Comparison of ENCODE assay signal across 12 cellular contexts in genomic region chr17:43755389-43755875, GRCh38. TPM values are rescaled to one million over a fixed set of nuclear protein-coding genes. Genes with fewer than 3 reads are reported as not detected.
DNase-seq lines count a peak whose midpoint lies in the region; ATAC-seq and TF ChIP-seq lines count a peak whose summit lies in the region.
"Had no signal": no experiment of that assay in that cellular context is flagged by ENCODE, and none has a peak within 500 bp of the region (broad histone marks: within the 10 kb centered on the region; RNA-seq: fewer than 3 reads in every experiment).

No MANE protein-coding gene starts in this region.

- peak; percentile 10 to 14 for DNase-seq in activated T-cell treated with anti-CD3 and anti-CD28 coated beads, Interleukin-2, amount 50 U/mL, for 72 hours
- no peak for DNase-seq in activated T-cell treated with anti-CD3 and anti-CD28 coated beads, Interleukin-2, amount 50 U/mL, for 24 hours
- peak; percentile 27 to 30 for DNase-seq in cardiac fibroblast (ENCODE audit: low read depth in 2 of 2)
- DNase-seq in kidney tubule cell (ENCODE audit: low spot score), result peak; percentile 54
- DNase-seq in thoracic aorta (ENCODE audit: low spot score), result no peak
- DNase-seq: naive B cell, T1000 had no signal

- H3K9me3 ChIP-seq in thoracic aorta, result no peaks in the 10 kb centered on the region

- ATAC-seq in activated T-cell treated with anti-CD3 and anti-CD28 coated beads, Interleukin-2, amount 50 U/mL, for 72 hours (replicated peaks in 1 of 2), result peak in 1 of 2 donors; percentile 37
- ATAC-seq in thoracic aorta (ENCODE audit: insufficient number of reproducible peaks, low FRiP score, low read depth) (no peak), GM18909 (IDR thresholded peaks at IDR 0.05; ENCODE audit: poor library complexity, unreplicated experiment) (no peak), GM19023 (IDR thresholded peaks at IDR 0.05; ENCODE audit: unreplicated experiment) (no peak), HG03196 (IDR thresholded peaks at IDR 0.05; ENCODE audit: unreplicated experiment) (no peak)

- H3K27ac ChIP-seq in thoracic aorta, result peak overlapping the region; percentile 3 to 43

- H3K9me3 Mint-ChIP-seq in activated T-cell treated with anti-CD3 and anti-CD28 coated beads, Interleukin-2, amount 50 U/mL, for 72 hours, result no peaks in the 10 kb centered on the region
- no peaks in the 10 kb centered on the region for H3K9me3 Mint-ChIP-seq in activated T-cell treated with anti-CD3 and anti-CD28 coated beads, Interleukin-2, amount 50 U/mL, for 24 hours
- H3K9me3 Mint-ChIP-seq: dendritic cell treated with granulocyte-macrophage colony-stimulating factor and Interleukin-4, amounts not matched to agents 40 ng/mL and 50 ng/mL, for 4 days; naive B cell had no signal

- H3K27ac Mint-ChIP-seq in activated T-cell treated with anti-CD3 and anti-CD28 coated beads, Interleukin-2, amount 50 U/mL, for 72 hours, result no peak overlapping the region
- no peak overlapping the region for H3K27ac Mint-ChIP-seq in activated T-cell treated with anti-CD3 and anti-CD28 coated beads, Interleukin-2, amount 50 U/mL, for 24 hours
- H3K27ac Mint-ChIP-seq: dendritic cell treated with granulocyte-macrophage colony-stimulating factor and Interleukin-4, amounts not matched to agents 40 ng/mL and 50 ng/mL, for 4 days had no signal

- no peaks in the 10 kb centered on the region for H3K36me3 Mint-ChIP-seq in activated T-cell treated with anti-CD3 and anti-CD28 coated beads, Interleukin-2, amount 50 U/mL, for 72 hours (ENCODE audit: insufficient read depth in 2 of 2)
- no peaks in the 10 kb centered on the region for H3K36me3 Mint-ChIP-seq in activated T-cell treated with anti-CD3 and anti-CD28 coated beads, Interleukin-2, amount 50 U/mL, for 24 hours (ENCODE audit: low read depth)
- H3K36me3 Mint-ChIP-seq: naive B cell had no signal

- H3K27me3 Mint-ChIP-seq in activated T-cell treated with anti-CD3 and anti-CD28 coated beads, Interleukin-2, amount 50 U/mL, for 72 hours (ENCODE audit: low read depth), result peaks cover 52% of the 10 kb centered on the region
- H3K27me3 Mint-ChIP-seq in activated T-cell treated with anti-CD3 and anti-CD28 coated beads, Interleukin-2, amount 50 U/mL, for 24 hours, result peaks cover 60% of the 10 kb centered on the region

- H3K4me3 Mint-ChIP-seq in activated T-cell treated with anti-CD3 and anti-CD28 coated beads, Interleukin-2, amount 50 U/mL, for 72 hours, result no peak overlapping the region
- no peak overlapping the region for H3K4me3 Mint-ChIP-seq in activated T-cell treated with anti-CD3 and anti-CD28 coated beads, Interleukin-2, amount 50 U/mL, for 24 hours
- H3K4me3 Mint-ChIP-seq: dendritic cell treated with granulocyte-macrophage colony-stimulating factor and Interleukin-4, amounts not matched to agents 40 ng/mL and 50 ng/mL, for 4 days had no signal

- no peak for TF ChIP-seq CTCF in cardiac fibroblast (IDR thresholded peaks at IDR 0.05; ENCODE audit: low read depth, low read length)
- TF ChIP-seq CTCF in thoracic aorta (IDR thresholded peaks at IDR 0.05), result peak; percentile 31

- no peaks in the 10 kb centered on the region for H3K27me3 ChIP-seq in thoracic aorta (replicated peaks; ENCODE audit: insufficient read depth)

- H3K4me1 Mint-ChIP-seq in activated T-cell treated with anti-CD3 and anti-CD28 coated beads, Interleukin-2, amount 50 U/mL, for 72 hours (ENCODE audit: low read depth), result peaks cover 7% of the 10 kb centered on the region
- H3K4me1 Mint-ChIP-seq in activated T-cell treated with anti-CD3 and anti-CD28 coated beads, Interleukin-2, amount 50 U/mL, for 24 hours (ENCODE audit: low read depth), result peaks cover 3% of the 10 kb centered on the region

- H3K36me3 ChIP-seq in thoracic aorta, result no peaks in the 10 kb centered on the region

- peaks cover 14 to 61% of the 10 kb centered on the region in 2 donors for H3K4me1 ChIP-seq in thoracic aorta (ENCODE audit: control insufficient read depth in 1 of 2, low read depth in 2 of 2)

- no peak overlapping the region for H3K4me3 ChIP-seq in cardiac fibroblast (replicated peaks in 1 of 2; ENCODE audit: low read depth in 2 of 2, low read length in 2 of 2)
- H3K4me3 ChIP-seq in thoracic aorta, result peak overlapping the region; percentile 43

RNA-seq across cellular contexts. Expression of gene SOST, which starts 3.2 kb away (rescaled TPM):
- total RNA-seq in activated T-cell treated with anti-CD3 and anti-CD28 coated beads, Interleukin-2, amount 50 U/mL, for 72 hours, result not detected
- total RNA-seq in thoracic aorta, result 10 to 100 TPM; 45.2 to 55.4 TPM
- total RNA-seq: LHCN-M2 had no signal

RNA-seq across cellular contexts. Expression of gene DUSP3, which starts 23.3 kb away (rescaled TPM):
- 10 to 100 TPM in 1 of 2 donors, 1 to 10 TPM in 1; 9.2 to 11.0 TPM for total RNA-seq in activated T-cell treated with anti-CD3 and anti-CD28 coated beads, Interleukin-2, amount 50 U/mL, for 72 hours
- total RNA-seq in thoracic aorta, result 100 to 1,000 TPM; 130 to 137 TPM

RNA-seq across cellular contexts. Expression of gene CFAP97D1, which starts 24.8 kb away (rescaled TPM):
- total RNA-seq in activated T-cell treated with anti-CD3 and anti-CD28 coated beads, Interleukin-2, amount 50 U/mL, for 72 hours, result not detected
- total RNA-seq in thoracic aorta, result not detected

Comparison
In these comparisons a context has a peak if more than half of its experiments do, and no peak if none do; other contexts are left out.
1. DNase-seq: peak in activated T-cell treated with anti-CD3 and anti-CD28 coated beads, Interleukin-2, amount 50 U/mL, for 72 hours (2 of 2), cardiac fibroblast (2 of 2) and kidney tubule cell (single experiment); none in activated T-cell treated with anti-CD3 and anti-CD28 coated beads, Interleukin-2, amount 50 U/mL, for 24 hours (single experiment) and thoracic aorta (single experiment).
2. RNA of gene SOST, which starts 3.2 kb away (total RNA-seq): 45.2 to 55.4 TPM in thoracic aorta; not detected in activated T-cell treated with anti-CD3 and anti-CD28 coated beads, Interleukin-2, amount 50 U/mL, for 72 hours; every median in the first group is over 10 times any median in the second.
3. RNA of gene DUSP3, which starts 23.3 kb away (total RNA-seq): 130 to 137 TPM in thoracic aorta; 9.2 to 11.0 TPM in activated T-cell treated with anti-CD3 and anti-CD28 coated beads, Interleukin-2, amount 50 U/mL, for 72 hours; every median in the first group is over 10 times any median in the second.